In the genomic region with DNA sequence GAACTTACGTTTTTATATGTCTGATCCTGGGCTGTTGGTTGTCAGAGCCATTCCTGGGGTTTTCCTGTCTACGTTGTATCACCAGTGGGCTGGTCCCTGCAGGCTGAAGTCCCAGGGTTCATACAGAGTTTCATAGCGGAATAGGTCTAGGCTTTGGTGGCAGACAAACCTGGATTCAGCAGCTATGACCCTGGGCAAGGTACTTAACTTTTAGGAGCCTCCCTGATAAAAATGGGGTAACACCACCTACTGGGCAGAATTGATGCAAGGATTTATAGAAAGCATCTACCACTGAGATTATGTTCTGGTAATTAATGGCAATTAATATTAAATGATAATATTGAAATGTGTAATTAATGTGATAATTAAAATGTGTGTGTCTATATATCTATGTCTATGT, we compare ENCODE assay signal across 1 cellular context.
A peak's percentile ranks its signal among the peaks of the same experiment; 100 is the strongest.
TF ChIP-seq lines count a peak whose summit lies in the region.

No MANE protein-coding gene starts in this region.

TF ChIP-seq in IMR-90, 13 proteins besides CTCF, POLR2A, EP300 and RAD21:
- TF ChIP-seq MXI1 (IDR thresholded peaks at IDR 0.05; ENCODE audit: borderline replicate concordance, low read depth, low read length) (no peak), SMC3 (IDR thresholded peaks at IDR 0.05; ENCODE audit: low read depth, low read length) (0 out of 2 replicates have a peak, but pooled peaks have one; percentile 20), MAZ (IDR thresholded peaks at IDR 0.05; ENCODE audit: borderline replicate concordance, low read depth, low read length) (no peak)
